ENCODE assay signal across 7 cellular contexts in genomic region chr5:68225188-68225910, GRCh38. TPM values are rescaled to one million over a fixed set of nuclear protein-coding genes. Genes with fewer than 3 reads are reported as not detected.
DNase-seq lines count a peak whose midpoint lies in the region; ATAC-seq and FAIRE-seq lines count a peak whose summit lies in the region.

No MANE protein-coding gene starts in this region.

- no peaks in the 10 kb centered on the region for H3K27me3 ChIP-seq in HAP-1 (ENCODE audit: low read depth)

- no peak overlapping the region for H3K4me3 Mint-ChIP-seq in activated naive CD8-positive, alpha-beta T cell treated with anti-CD3 and anti-CD28 coated beads, Interleukin-2, amount 50 U/mL, for 24 hours

- DNase-seq in HS-5 (ENCODE audit: low read depth) (peak; percentile 65), iris pigment epithelial cell (ENCODE audit: low read depth) (peak; percentile 94), superior temporal gyrus (ENCODE audit: extremely low spot score) (peak; percentile 22), HTR-8/SVneo (ENCODE audit: insufficient read length, low spot score) (no peak), cerebellum (ENCODE audit: low spot score) (no peak), HAP-1 (ENCODE audit: low spot score in 2 of 2) (no peak)
- DNase-seq in activated naive CD8-positive, alpha-beta T cell treated with anti-CD3 and anti-CD28 coated beads, Interleukin-2, amount 50 U/mL, for 24 hours: no peak

- no peak for FAIRE-seq in HTR-8/SVneo (lab: Jason Lieb, UNC)

- peaks cover 16% of the 10 kb centered on the region for H3K4me1 ChIP-seq in HAP-1

- H3K4me1 Mint-ChIP-seq in activated naive CD8-positive, alpha-beta T cell treated with anti-CD3 and anti-CD28 coated beads, Interleukin-2, amount 50 U/mL, for 24 hours: peaks cover 84% of the 10 kb centered on the region

- in situ Hi-C loops in HAP-1 (cut with MboI; ENCODE audit: low sequenced_read_pairs): no loop called here

- H3K27me3 Mint-ChIP-seq in activated naive CD8-positive, alpha-beta T cell treated with anti-CD3 and anti-CD28 coated beads, Interleukin-2, amount 50 U/mL, for 24 hours: no peaks in the 10 kb centered on the region

- ATAC-seq in activated naive CD8-positive, alpha-beta T cell treated with anti-CD3 and anti-CD28 coated beads, Interleukin-2, amount 50 U/mL, for 24 hours: no peak

- no peak overlapping the region for H3K4me3 ChIP-seq in HAP-1

- H3K36me3 Mint-ChIP-seq in activated naive CD8-positive, alpha-beta T cell treated with anti-CD3 and anti-CD28 coated beads, Interleukin-2, amount 50 U/mL, for 24 hours (ENCODE audit: low read depth): peaks cover 28% of the 10 kb centered on the region

- H3K36me3 ChIP-seq in HAP-1 (replicated peaks): no peaks in the 10 kb centered on the region

- H3K9me3 Mint-ChIP-seq in activated naive CD8-positive, alpha-beta T cell treated with anti-CD3 and anti-CD28 coated beads, Interleukin-2, amount 50 U/mL, for 24 hours: no peaks in the 10 kb centered on the region

- H3K27ac Mint-ChIP-seq in activated naive CD8-positive, alpha-beta T cell treated with anti-CD3 and anti-CD28 coated beads, Interleukin-2, amount 50 U/mL, for 24 hours: peak overlapping the region; percentile 30

- H3K9me3 ChIP-seq in HAP-1: no peaks in the 10 kb centered on the region

RNA-seq across cellular contexts. Expression of gene PIK3R1, which starts 9.8 kb away (rescaled TPM):
- total RNA-seq in cerebellum: 88.2 TPM

Comparison
In these comparisons a context has a peak if more than half of its experiments do, and no peak if none do; other contexts are left out.
1. DNase-seq: peak in HS-5 (single experiment), iris pigment epithelial cell (single experiment) and superior temporal gyrus (single experiment); none in activated naive CD8-positive, alpha-beta T cell treated with anti-CD3 and anti-CD28 coated beads, Interleukin-2, amount 50 U/mL, for 24 hours (single experiment), HTR-8/SVneo (single experiment), cerebellum (single experiment) and HAP-1 (0 of 2).